In the genomic region with DNA sequence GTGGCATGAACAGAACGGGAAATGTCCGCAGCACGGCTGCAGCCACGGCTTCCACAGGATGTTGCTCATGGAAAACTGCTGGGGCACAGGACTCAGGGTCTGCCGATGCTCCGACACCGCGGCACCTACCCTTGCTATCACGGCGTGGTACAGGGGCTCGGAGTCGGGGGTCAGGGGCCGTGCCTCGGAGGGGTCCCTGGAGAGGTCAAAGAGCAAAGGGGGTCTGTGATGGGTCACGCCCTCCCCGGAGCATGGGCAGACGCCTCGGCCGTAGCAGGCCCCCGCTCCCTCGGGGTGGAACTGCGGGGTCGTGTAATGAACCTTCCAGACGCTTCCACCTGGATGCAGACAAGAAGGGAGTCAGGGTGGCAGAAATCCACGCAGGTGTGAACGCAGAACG, we compare ENCODE assay signal across 4 cellular contexts. TPM values are rescaled to one million over a fixed set of nuclear protein-coding genes. Genes with fewer than 3 reads are reported as not detected.
"Had no signal": no experiment of that assay in that cellular context is flagged by ENCODE, and none has a peak within 500 bp of the region (broad histone marks: within the 10 kb centered on the region; RNA-seq: fewer than 3 reads in every experiment).

No MANE protein-coding gene starts in this region.

- DNase-seq: GDM1, GF-D8 had no signal

- ATAC-seq: GM12878 had no signal

- H3K4me3 ChIP-seq: GM12878 had no signal

RNA-seq across cellular contexts. Expression of gene ARSD, which starts 21.8 kb away (rescaled TPM):
- total RNA-seq: G401 had no signal
